18 cellular contexts compared by ENCODE assay signal in genomic region chr3:40355410-40355809, GRCh38. TPM values are rescaled to one million over a fixed set of nuclear protein-coding genes. Genes with fewer than 3 reads are reported as not detected.
DNase-seq lines count a peak whose midpoint lies in the region; ATAC-seq and TF ChIP-seq lines count a peak whose summit lies in the region.
"Had no signal": no experiment of that assay in that cellular context is flagged by ENCODE, and none has a peak within 500 bp of the region (broad histone marks: within the 10 kb centered on the region; RNA-seq: fewer than 3 reads in every experiment).

No MANE protein-coding gene starts in this region.

- H3K27me3 ChIP-seq in WERI-Rb-1 (ENCODE audit: insufficient read depth, low read depth, severe bottlenecking), result no peaks in the 10 kb centered on the region

- H3K36me3 ChIP-seq in mucosa of descending colon (ENCODE audit: low read depth) (no peaks in the 10 kb centered on the region), WERI-Rb-1 (no peaks in the 10 kb centered on the region)

- intact Hi-C loops in mucosa of descending colon (cut with DNase I, micrococcal nuclease), result no loop called here

- H3K4me3 ChIP-seq in LNCaP clone FGC (ENCODE audit: low read depth, low read length) (no peak overlapping the region), mucosa of descending colon (no peak overlapping the region), WERI-Rb-1 (ENCODE audit: low read depth, low read length) (no peak overlapping the region)
- H3K4me3 ChIP-seq: GM12878, GM23248 had no signal

- ATAC-seq in mucosa of descending colon (peak; percentile 54), HG02973 (IDR thresholded peaks at IDR 0.05; ENCODE audit: unreplicated experiment) (no peak)
- ATAC-seq: GM12878 had no signal

- DNase-seq in LNCaP clone FGC (ENCODE audit: low read depth), result peak; percentile 30
- DNase-seq in MV-4-11 (lab: John Stamatoyannopoulos, UW), result peak; percentile 3
- no peak for DNase-seq in mucosa of descending colon
- DNase-seq in WERI-Rb-1, result no peak
- DNase-seq in NCI-H2029 treated with DMSO at 0.1 percent for 48 hours (lab: John Stamatoyannopoulos, UW), result no peak
- DNase-seq: C1 segment of cervical spinal cord; Caco-2; CD4-positive, alpha-beta memory T cell; DMS 273 treated with DMSO at 0.1 percent for 48 hours; DMS79; EL; GDM1; GM23248; H7; HCEC 1CT had no signal

- no peaks in the 10 kb centered on the region for H3K9me3 ChIP-seq in mucosa of descending colon
- H3K9me3 ChIP-seq in WERI-Rb-1 (ENCODE audit: severe bottlenecking), result no peaks in the 10 kb centered on the region
- H3K9me3 ChIP-seq: Caco-2 had no signal

- no peak for TF ChIP-seq CTCF in LNCaP clone FGC (IDR thresholded peaks at IDR 0.05; ENCODE audit: control insufficient read depth, extremely low read depth, insufficient read depth)
- no peak for TF ChIP-seq CTCF in mucosa of descending colon (IDR thresholded peaks at IDR 0.05)
- no peak for TF ChIP-seq CTCF in WERI-Rb-1 (IDR thresholded peaks at IDR 0.05; ENCODE audit: low read depth, low read length)

- H3K4me1 ChIP-seq in mucosa of descending colon (ENCODE audit: low read depth), result no peaks in the 10 kb centered on the region
- H3K4me1 ChIP-seq: Caco-2 had no signal

- no peak overlapping the region for H3K27ac ChIP-seq in WERI-Rb-1
- H3K27ac ChIP-seq: GM23248 had no signal

RNA-seq across cellular contexts. Expression of gene ENTPD3, which starts 31.6 kb away (rescaled TPM):
- 1 to 10 TPM; 1.7 to 5.5 (median 3.3) TPM for total RNA-seq in mucosa of descending colon
- total RNA-seq: A172; Caco-2; CD4-positive, alpha-beta memory T cell; GM12878; GM23248; H7 had no signal

RNA-seq across cellular contexts. Expression of gene EIF1B, which starts 45.9 kb away (rescaled TPM):
- 10 to 100 TPM; 37.3 to 62.7 (median 41.3) TPM for total RNA-seq in mucosa of descending colon

Comparison
In these comparisons a context has a peak if more than half of its experiments do, and no peak if none do; other contexts are left out.
1. DNase-seq: peak in LNCaP clone FGC (single experiment) and MV-4-11 (single experiment); none in mucosa of descending colon (0 of 3), WERI-Rb-1 (single experiment) and NCI-H2029 treated with DMSO at 0.1 percent for 48 hours (single experiment).